10 cellular contexts compared by ENCODE assay signal in the genomic region with DNA sequence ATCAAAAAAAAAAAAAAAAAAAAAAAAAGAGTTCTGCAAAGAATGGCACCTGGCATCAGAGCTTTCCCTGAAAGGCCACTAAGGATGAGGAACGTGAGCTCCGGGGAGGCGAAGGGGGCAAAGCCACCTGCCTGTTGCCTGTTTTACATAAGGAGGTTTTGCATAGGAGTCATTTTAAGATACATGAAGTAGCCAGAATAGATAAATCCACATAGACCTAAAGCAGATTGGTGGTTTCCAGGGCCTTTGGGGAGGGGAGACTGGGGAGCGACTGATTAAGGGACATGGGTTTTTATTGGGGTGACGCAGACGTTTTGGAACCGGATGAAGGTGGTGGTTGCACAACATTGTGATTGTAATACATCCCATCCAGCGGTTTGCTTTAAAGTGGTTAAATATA. TPM values are rescaled to one million over a fixed set of nuclear protein-coding genes. Genes with fewer than 3 reads are reported as not detected.
DNase-seq lines count a peak whose midpoint lies in the region; ATAC-seq lines count a peak whose summit lies in the region.
"Had no signal": no experiment of that assay in that cellular context is flagged by ENCODE, and none has a peak within 500 bp of the region (broad histone marks: within the 10 kb centered on the region; RNA-seq: fewer than 3 reads in every experiment).

No MANE protein-coding gene starts in this region.

- no peaks in the 10 kb centered on the region for H3K36me3 Mint-ChIP-seq in activated CD4-positive, alpha-beta T cell treated with anti-CD3 and anti-CD28 coated beads, Interleukin-2, amount 10 ng/mL, durations not matched to agents 7 days and 5 days (ENCODE audit: low read depth)

- H3K4me1 Mint-ChIP-seq in activated CD4-positive, alpha-beta T cell treated with anti-CD3 and anti-CD28 coated beads, Interleukin-2, amount 10 ng/mL, durations not matched to agents 7 days and 5 days, result peaks cover 14% of the 10 kb centered on the region

- H3K27me3 Mint-ChIP-seq in activated CD4-positive, alpha-beta T cell treated with anti-CD3 and anti-CD28 coated beads, Interleukin-2, amount 10 ng/mL, durations not matched to agents 7 days and 5 days, result peaks cover 32% of the 10 kb centered on the region

- POLR2A ChIA-PET in activated CD4-positive, alpha-beta T cell treated with anti-CD3 and anti-CD28 coated beads, Interleukin-2, amount 10 ng/mL, durations not matched to agents 7 days and 5 days (lab: Charles Lee), result no interaction called here

- ATAC-seq in GM19463 (IDR thresholded peaks at IDR 0.05; ENCODE audit: unreplicated experiment) (peak; percentile 64), HG03432 (IDR thresholded peaks at IDR 0.05; ENCODE audit: unreplicated experiment) (peak; percentile 68)

- H3K9me3 Mint-ChIP-seq in activated CD4-positive, alpha-beta T cell treated with anti-CD3 and anti-CD28 coated beads, Interleukin-2, amount 10 ng/mL, durations not matched to agents 7 days and 5 days, result no peaks in the 10 kb centered on the region
- H3K9me3 Mint-ChIP-seq: nephron had no signal

- no peak overlapping the region for H3K4me3 Mint-ChIP-seq in activated CD4-positive, alpha-beta T cell treated with anti-CD3 and anti-CD28 coated beads, Interleukin-2, amount 10 ng/mL, durations not matched to agents 7 days and 5 days
- H3K4me3 Mint-ChIP-seq: nephron had no signal

- DNase-seq in Daoy (ENCODE audit: low read depth) (peak; percentile 50), fibroblast of gingiva (ENCODE audit: low read depth) (peak; percentile 55), SKM-1 (lab: John Stamatoyannopoulos, UW; ENCODE audit: unreplicated experiment) (no peak), HCEC 1CT (no peak)
- no peak for DNase-seq in activated CD4-positive, alpha-beta T cell treated with anti-CD3 and anti-CD28 coated beads, Interleukin-2, amount 10 ng/mL, durations not matched to agents 7 days and 5 days
- no peak for DNase-seq in stimulated activated CD4-positive, alpha-beta T cell treated with anti-CD3 and anti-CD28 coated beads, Interleukin-12 subunit alpha, Interleukin-12 subunit beta, amount 100 ng/mL, for 4 hours
- DNase-seq: NCI-H1694 treated with DMSO at 0.1 percent for 48 hours had no signal

- no peak overlapping the region for H3K27ac Mint-ChIP-seq in activated CD4-positive, alpha-beta T cell treated with anti-CD3 and anti-CD28 coated beads, Interleukin-2, amount 10 ng/mL, durations not matched to agents 7 days and 5 days

- CTCF ChIA-PET in activated CD4-positive, alpha-beta T cell treated with anti-CD3 and anti-CD28 coated beads, Interleukin-2, amount 10 ng/mL, durations not matched to agents 7 days and 5 days (lab: Charles Lee), result no interaction called here

RNA-seq across cellular contexts. Expression of gene NEK6, which starts 7.1 kb away (rescaled TPM):
- total RNA-seq in Daoy (2014; rRNA removed; shearing (Covaris generic)), result 40.6 and 41.9 TPM in 2 replicates
- total RNA-seq in activated CD4-positive, alpha-beta T cell treated with anti-CD3 and anti-CD28 coated beads, Interleukin-2, amount 10 ng/mL, durations not matched to agents 7 days and 5 days, result 1 to 10 TPM; 7.0 to 8.0 TPM

Comparison
In these comparisons a context has a peak if more than half of its experiments do, and no peak if none do; other contexts are left out.
1. DNase-seq: peak in Daoy (single experiment) and fibroblast of gingiva (single experiment); none in SKM-1 (single experiment), activated CD4-positive, alpha-beta T cell treated with anti-CD3 and anti-CD28 coated beads, Interleukin-2, amount 10 ng/mL, durations not matched to agents 7 days and 5 days (single experiment), HCEC 1CT (single experiment) and stimulated activated CD4-positive, alpha-beta T cell treated with anti-CD3 and anti-CD28 coated beads, Interleukin-12 subunit alpha, Interleukin-12 subunit beta, amount 100 ng/mL, for 4 hours (single experiment).